Comparison of ENCODE assay signal across 8 cellular contexts in genomic region chr6:37536462-37537225, GRCh38. TPM values are rescaled to one million over a fixed set of nuclear protein-coding genes. Genes with fewer than 3 reads are reported as not detected.
DNase-seq lines count a peak whose midpoint lies in the region; ATAC-seq and TF ChIP-seq lines count a peak whose summit lies in the region.
"Had no signal": no experiment of that assay in that cellular context is flagged by ENCODE, and none has a peak within 500 bp of the region (broad histone marks: within the 10 kb centered on the region; RNA-seq: fewer than 3 reads in every experiment).

No MANE protein-coding gene starts in this region.

- no peaks in the 10 kb centered on the region for H3K36me3 Mint-ChIP-seq in activated T-helper 2 cell treated with anti-CD3 and anti-CD28 coated beads, Interferon-gamma antibody, Interleukin-2, Interleukin-4, amounts not matched to agents 10 μg/mL and 5 μg/mL and 100 μg/mL, durations not matched to agents 14 hours and 24 hours and 36 hours (ENCODE audit: low read depth)

- H3K27me3 ChIP-seq in H7 (ENCODE audit: control insufficient read depth, insufficient read depth, low read length) (peaks cover 41% of the 10 kb centered on the region), right cardiac atrium (ENCODE audit: control insufficient read depth, insufficient read depth) (no peaks in the 10 kb centered on the region), thyroid gland (no peaks in the 10 kb centered on the region)

- no peaks in the 10 kb centered on the region for H3K36me3 ChIP-seq in H7 (replicated peaks; ENCODE audit: control insufficient read depth, insufficient read depth, low read length)
- H3K36me3 ChIP-seq in thyroid gland = no peaks in the 10 kb centered on the region

- no peak overlapping the region for H3K4me3 Mint-ChIP-seq in activated T-helper 2 cell treated with anti-CD3 and anti-CD28 coated beads, Interferon-gamma antibody, Interleukin-2, Interleukin-4, amounts not matched to agents 10 μg/mL and 5 μg/mL and 100 μg/mL, durations not matched to agents 14 hours and 24 hours and 36 hours (ENCODE audit: low read depth)

- intact Hi-C loops in right cardiac atrium (cut with DNase I) = no loop called here
- intact Hi-C loops in sciatic nerve (cut with DNase I) = no loop called here
- intact Hi-C loops in thyroid gland (cut with DNase I) = no loop called here
- intact Hi-C loops in activated T-helper 2 cell treated with anti-CD3 and anti-CD28 coated beads, Interferon-gamma antibody, Interleukin-2, Interleukin-4, amounts not matched to agents 10 μg/mL and 5 μg/mL and 100 μg/mL, durations not matched to agents 14 hours and 24 hours and 36 hours (cut with micrococcal nuclease) = no loop called here

- no peaks in the 10 kb centered on the region for H3K4me1 Mint-ChIP-seq in activated T-helper 2 cell treated with anti-CD3 and anti-CD28 coated beads, Interferon-gamma antibody, Interleukin-2, Interleukin-4, amounts not matched to agents 10 μg/mL and 5 μg/mL and 100 μg/mL, durations not matched to agents 14 hours and 24 hours and 36 hours (ENCODE audit: low read depth)

- H3K9me3 Mint-ChIP-seq in activated T-helper 2 cell treated with anti-CD3 and anti-CD28 coated beads, Interferon-gamma antibody, Interleukin-2, Interleukin-4, amounts not matched to agents 10 μg/mL and 5 μg/mL and 100 μg/mL, durations not matched to agents 14 hours and 24 hours and 36 hours = no peaks in the 10 kb centered on the region

- no peaks in the 10 kb centered on the region for H3K9me3 ChIP-seq in right cardiac atrium (ENCODE audit: control insufficient read depth, low read length)
- H3K9me3 ChIP-seq in thyroid gland = no peaks in the 10 kb centered on the region

- H3K4me3 ChIP-seq in H7 (ENCODE audit: insufficient read depth, low read depth, low read length) (peak overlapping the region; percentile 43), right cardiac atrium (ENCODE audit: low read length) (peak overlapping the region; percentile 42), thyroid gland (replicated peaks in 1 of 3) (no peak overlapping the region)

- DNase-seq in H7 = peak; percentile 82
- DNase-seq in NCI-H69 (lab: John Stamatoyannopoulos, UW) = peak; percentile 82
- DNase-seq in right cardiac atrium = no peak
- DNase-seq in sciatic nerve (ENCODE audit: low spot score) = no peak
- no peak for DNase-seq in thyroid gland
- DNase-seq in hippocampal formation (lab: John Stamatoyannopoulos, UW) = no peak
- DNase-seq in activated T-helper 2 cell treated with anti-CD3 and anti-CD28 coated beads, Interferon-gamma antibody, Interleukin-2, Interleukin-4, amounts not matched to agents 10 μg/mL and 5 μg/mL and 100 μg/mL, durations not matched to agents 14 hours and 24 hours and 36 hours (ENCODE audit: low spot score) = no peak
- DNase-seq: activated CD4-positive, alpha-beta T cell treated with anti-CD3 and anti-CD28 coated beads for 1 hour had no signal

- H3K27ac ChIP-seq in right cardiac atrium (ENCODE audit: low read length) = no peak overlapping the region
- no peak overlapping the region for H3K27ac ChIP-seq in thyroid gland

- ATAC-seq in right cardiac atrium (peak in 1 of 2 donors; percentile 9), sciatic nerve (peak; percentile 10)

- H3K4me1 ChIP-seq in right cardiac atrium (ENCODE audit: control insufficient read depth, insufficient read depth, low read length) (peaks cover 3% of the 10 kb centered on the region), thyroid gland (peaks cover 0 to 14% of the 10 kb centered on the region in 2 donors)

- peaks cover 48% of the 10 kb centered on the region for H3K27me3 Mint-ChIP-seq in activated T-helper 2 cell treated with anti-CD3 and anti-CD28 coated beads, Interferon-gamma antibody, Interleukin-2, Interleukin-4, amounts not matched to agents 10 μg/mL and 5 μg/mL and 100 μg/mL, durations not matched to agents 14 hours and 24 hours and 36 hours (ENCODE audit: low read depth)

- no peak for TF ChIP-seq CTCF in thyroid gland (IDR thresholded peaks at IDR 0.05)

- WGBS in right cardiac atrium = 32% methylated on average over 39 of the region's 39 CpGs
- WGBS in thyroid gland, 2 donors = 26 to 33% methylated on average over 18 to 31 of the region's 39 CpGs

- no peak for TF ChIP-seq POLR2A in thyroid gland (IDR thresholded peaks at IDR 0.05)

- H3K27ac Mint-ChIP-seq in activated T-helper 2 cell treated with anti-CD3 and anti-CD28 coated beads, Interferon-gamma antibody, Interleukin-2, Interleukin-4, amounts not matched to agents 10 μg/mL and 5 μg/mL and 100 μg/mL, durations not matched to agents 14 hours and 24 hours and 36 hours = no peak overlapping the region

RNA-seq across cellular contexts. Expression of gene CCDC167, which starts 37.0 kb away (rescaled TPM):
- total RNA-seq in H7 (2014; rRNA removed; shearing (Covaris generic)) = 29.5 and 52.4 TPM in 2 replicates
- total RNA-seq in right cardiac atrium = 10 to 100 TPM; 18.8 to 27.6 (median 20.3) TPM
- 63.8 TPM for polyA plus RNA-seq in right cardiac atrium
- total RNA-seq in sciatic nerve = 10.4 TPM
- total RNA-seq in thyroid gland = 10 to 100 TPM in 3 of 4 donors, not detected in 1; 24.7 to 40.3 (median 26.6) TPM
- 69.8 and 76.9 TPM in 2 replicates for total RNA-seq in activated T-helper 2 cell treated with anti-CD3 and anti-CD28 coated beads, Interferon-gamma antibody, Interleukin-2, Interleukin-4, amounts not matched to agents 10 μg/mL and 5 μg/mL and 100 μg/mL, durations not matched to agents 14 hours and 24 hours and 36 hours

Comparison
In these comparisons a context has a peak if more than half of its experiments do, and no peak if none do; other contexts are left out.
1. DNase-seq: peak in H7 (single experiment) and NCI-H69 (single experiment); none in right cardiac atrium (0 of 3), sciatic nerve (single experiment), thyroid gland (0 of 2), hippocampal formation (0 of 2) and activated T-helper 2 cell treated with anti-CD3 and anti-CD28 coated beads, Interferon-gamma antibody, Interleukin-2, Interleukin-4, amounts not matched to agents 10 μg/mL and 5 μg/mL and 100 μg/mL, durations not matched to agents 14 hours and 24 hours and 36 hours (single experiment).
2. H3K4me3 ChIP-seq: peak in H7 (single experiment) and right cardiac atrium (single experiment); none in thyroid gland (0 of 3).